16 cellular contexts compared by ENCODE assay signal in genomic region chr7:52507546-52507945, GRCh38.
"Had no signal": no experiment of that assay in that cellular context is flagged by ENCODE, and none has a peak within 500 bp of the region (broad histone marks: within the 10 kb centered on the region; RNA-seq: fewer than 3 reads in every experiment).

No MANE protein-coding gene starts in this region.

- H3K9ac ChIP-seq: neural progenitor cell had no signal

- H2AFZ ChIP-seq: hepatocyte, neural progenitor cell had no signal

- H3K27ac ChIP-seq: body of pancreas, gastroesophageal sphincter, hepatocyte, neural progenitor cell, testis had no signal

- H3K9me3 ChIP-seq: body of pancreas, gastroesophageal sphincter, testis had no signal

- H3K36me3 ChIP-seq: gastroesophageal sphincter, neural progenitor cell had no signal

- H3K79me2 ChIP-seq: hepatocyte had no signal

- H3K27me3 ChIP-seq: body of pancreas, gastroesophageal sphincter, hepatocyte, neural progenitor cell, testis had no signal

- H3K4me2 ChIP-seq: hepatocyte, neural progenitor cell had no signal

- H3K4me1 ChIP-seq: body of pancreas, gastroesophageal sphincter, neural progenitor cell, testis had no signal

- ATAC-seq: activated CD8-positive, alpha-beta T cell treated with anti-CD3 and anti-CD28 coated beads, Interleukin-2, amount 10 ng/mL, durations not matched to agents 7 days and 5 days; body of pancreas; gastroesophageal sphincter; sciatic nerve; stimulated activated naive CD8-positive, alpha-beta T cell treated with anti-CD3 and anti-CD28 coated beads, Interleukin-15, amount 100 ng/mL, for 72 hours; WTC11 had no signal

- DNase-seq: activated CD4-positive, alpha-beta T cell treated with anti-CD3 and anti-CD28 coated beads for 48 hours; activated CD8-positive, alpha-beta memory T cell treated with anti-CD3 and anti-CD28 coated beads, Interleukin-2, amount 50 U/mL, for 4 hours; activated CD8-positive, alpha-beta T cell treated with anti-CD3 and anti-CD28 coated beads, Interleukin-2, amount 10 ng/mL, durations not matched to agents 7 days and 5 days; activated naive CD8-positive, alpha-beta T cell treated with anti-CD3 and anti-CD28 coated beads for 36 hours; amygdala; body of pancreas; caudate nucleus; islet precursor cell; mammary epithelial cell; stimulated activated naive CD8-positive, alpha-beta T cell treated with anti-CD3 and anti-CD28 coated beads, Interleukin-15, amount 100 ng/mL, for 72 hours; testis had no signal

- H3K4me3 ChIP-seq: body of pancreas, gastroesophageal sphincter, hepatocyte, neural progenitor cell, testis had no signal
